In genomic region chr14:21105095-21105494, GRCh38 we compare ENCODE assay signal across 10 cellular contexts. TPM values are rescaled to one million over a fixed set of nuclear protein-coding genes. Genes with fewer than 3 reads are reported as not detected.
A peak's percentile ranks its signal among the peaks of the same experiment; 100 is the strongest.
DNase-seq lines count a peak whose midpoint lies in the region; ATAC-seq, FAIRE-seq and TF ChIP-seq lines count a peak whose summit lies in the region.
"Had no signal": no experiment of that assay in that cellular context is flagged by ENCODE, and none has a peak within 500 bp of the region (broad histone marks: within the 10 kb centered on the region; RNA-seq: fewer than 3 reads in every experiment).

No MANE protein-coding gene starts in this region.

- H3K4me1 ChIP-seq in CD4-positive, alpha-beta memory T cell (ENCODE audit: insufficient read depth, low read length), result peaks cover 21% of the 10 kb centered on the region
- peaks cover 13% of the 10 kb centered on the region for H3K4me1 ChIP-seq in NT2/D1 (ENCODE audit: insufficient read depth, insufficient read length)
- H3K4me1 ChIP-seq in H1 (replicated peaks in 1 of 4; ENCODE audit: control insufficient read depth in 3 of 4, insufficient read depth in 4 of 4, low read length in 3 of 4), result peaks cover 2 to 25% (median 11%) of the 10 kb centered on the region in 4 experiments; a peak in 5 of 7 replicates
- H3K4me1 ChIP-seq in neutrophil (ENCODE audit: control insufficient read depth in 1 of 2, insufficient read depth in 1 of 2, low read depth in 1 of 2, low read length in 1 of 2), result peaks cover 26 to 31% of the 10 kb centered on the region in 2 experiments

- TF ChIP-seq POLR2A in H1 (IDR thresholded peaks at IDR 0.05; ENCODE audit: control extremely low read depth in 1 of 2, low read depth in 2 of 2, low read length in 2 of 2), result no peak

- no peak overlapping the region for H2AK5ac ChIP-seq in H1 (ENCODE audit: low read depth, low read length)

- DNase-seq in CD4-positive, alpha-beta memory T cell, result no peak
- DNase-seq in NT2/D1 (ENCODE audit: low read depth, low spot score), result no peak
- no peak for DNase-seq in H1 (ENCODE audit: low read depth in 1 of 2, low spot score in 2 of 2)
- no peak for DNase-seq in GM19240 (ENCODE audit: insufficient read length, low spot score)

- no peak overlapping the region for H3K14ac ChIP-seq in H1 (ENCODE audit: insufficient read length)

- H2BK12ac ChIP-seq in H1 (ENCODE audit: low read depth, low read length), result no peak overlapping the region

- no peak overlapping the region for H2BK5ac ChIP-seq in H1 (ENCODE audit: low read depth, low read length)

- intact Hi-C loops in CD4-positive, alpha-beta memory T cell (cut with micrococcal nuclease), result no loop called here

- TF ChIP-seq EP300 in H1 (IDR thresholded peaks at IDR 0.05; ENCODE audit: borderline replicate concordance in 1 of 2, low read depth in 2 of 2, low read length in 2 of 2), result no peak

- no peak for TF ChIP-seq RAD21 in H1 (IDR thresholded peaks at IDR 0.05 in 1 of 2, conservative IDR thresholded peaks at IDR 0.05 in 1 of 2; ENCODE audit: low read depth in 2 of 2, low read length in 2 of 2)

- H3K9me3 Mint-ChIP-seq in CD4-positive, alpha-beta memory T cell, result no peaks in the 10 kb centered on the region

- no peak overlapping the region for H3K23ac ChIP-seq in H1 (ENCODE audit: insufficient read length)

- H2BK15ac ChIP-seq in H1 (ENCODE audit: low read length), result no peak overlapping the region

- no peaks in the 10 kb centered on the region for H3K9me3 ChIP-seq in CD4-positive, alpha-beta memory T cell (ENCODE audit: control insufficient read depth in 1 of 2, low read length in 2 of 2)
- H3K9me3 ChIP-seq in NT2/D1 (ENCODE audit: insufficient read depth, low read length) (no peaks in the 10 kb centered on the region), H1 (ENCODE audit: insufficient read depth in 2 of 2, low read depth in 1 of 2, low read length in 1 of 2) (no peaks in the 10 kb centered on the region), neutrophil (no peaks in the 10 kb centered on the region)

- no peak for TF ChIP-seq CTCF in H1 (IDR thresholded peaks at IDR 0.05; ENCODE audit: control extremely low read depth in 1 of 3, insufficient read depth in 1 of 3, low read depth in 1 of 3, low read length in 3 of 3)
- TF ChIP-seq CTCF in neutrophil (IDR thresholded peaks at IDR 0.05), result no peak

- H3K79me1 ChIP-seq in H1 (ENCODE audit: low read depth, low read length), result no peaks in the 10 kb centered on the region

- FAIRE-seq in H1 (lab: Jason Lieb, UNC), result no peak

- no peak for ATAC-seq in HG02973 (IDR thresholded peaks at IDR 0.05; ENCODE audit: unreplicated experiment)
- ATAC-seq in HG03175 (IDR thresholded peaks at IDR 0.05; ENCODE audit: unreplicated experiment), result no peak
- no peak for ATAC-seq in HG03439 (IDR thresholded peaks at IDR 0.05; ENCODE audit: unreplicated experiment)

- H4K20me1 ChIP-seq in H1 (replicated peaks in 1 of 2; ENCODE audit: control insufficient read depth in 1 of 2, insufficient read depth in 2 of 2, low read length in 2 of 2), result no peaks in the 10 kb centered on the region

- no peaks in the 10 kb centered on the region for H3K36me3 ChIP-seq in CD4-positive, alpha-beta memory T cell (ENCODE audit: insufficient read depth, low read length)
- H3K36me3 ChIP-seq in NT2/D1 (ENCODE audit: insufficient read depth, insufficient read length, low read length) (peaks cover 2% of the 10 kb centered on the region), H1 (ENCODE audit: control insufficient read depth in 2 of 4, insufficient read depth in 4 of 4, low read length in 3 of 4) (no peaks in the 10 kb centered on the region), neutrophil (no peaks in the 10 kb centered on the region)

- H3K4me3 Mint-ChIP-seq in CD4-positive, alpha-beta memory T cell, result peak overlapping the region in 1 of 8 donors; percentile 92

- CTCF ChIA-PET in CD4-positive, alpha-beta memory T cell (lab: Charles Lee; ENCODE audit: partially characterized antibody), result interaction anchor here (1.0 to 13.9 kb wide), 26 partner anchors 8 to 332 kb away, joined by 3 to 399 read pairs (median 8); partner anchors contain the start of genes ARHGEF40, NDRG2 and RNASE13
- CTCF ChIA-PET in H1 (lab: Charles Lee; ENCODE audit: partially characterized antibody), result interaction anchor here (0.6 to 11.0 kb wide), 30 partner anchors 8 to 278 kb away, joined by 3 to 239 read pairs (median 6); partner anchors contain the start of gene ARHGEF40

- H3K56ac ChIP-seq in H1 (replicated peaks; ENCODE audit: insufficient read length, low read depth, low read length), result no peak overlapping the region

- H3K27me3 Mint-ChIP-seq in CD4-positive, alpha-beta memory T cell, result no peaks in the 10 kb centered on the region

- peaks cover 9 to 32% (median 16%) of the 10 kb centered on the region in 4 donors for H3K4me1 Mint-ChIP-seq in CD4-positive, alpha-beta memory T cell

- H3K79me2 ChIP-seq in H1 (ENCODE audit: control insufficient read depth in 1 of 2, insufficient read depth in 2 of 2, low read length in 2 of 2), result peaks cover 0 to 19% of the 10 kb centered on the region in 2 experiments; a peak in 3 of 4 replicates

- H3K18ac ChIP-seq in H1 (ENCODE audit: extremely low read depth, low read length), result no peak overlapping the region

- no peak overlapping the region for H2AFZ ChIP-seq in H1 (ENCODE audit: low read length)

- no peak overlapping the region for H4K5ac ChIP-seq in H1 (ENCODE audit: insufficient read length, low read depth, low read length)

- H3K27me3 ChIP-seq in CD4-positive, alpha-beta memory T cell (ENCODE audit: insufficient read depth, low read length), result no peaks in the 10 kb centered on the region
- H3K27me3 ChIP-seq in NT2/D1 (ENCODE audit: insufficient read depth, insufficient read length) (no peaks in the 10 kb centered on the region), H1 (replicated peaks in 1 of 4; ENCODE audit: control insufficient read depth in 3 of 4, extremely low read depth in 1 of 4, insufficient read depth in 3 of 4, low read length in 3 of 4) (no peaks in the 10 kb centered on the region), neutrophil (peaks cover 5% of the 10 kb centered on the region)

- H4K8ac ChIP-seq in H1 (ENCODE audit: extremely low read depth, insufficient read depth, low read length), result no peak overlapping the region

- POLR2A ChIA-PET in CD4-positive, alpha-beta memory T cell (lab: Charles Lee; ENCODE audit: partially characterized antibody), result interaction anchor here (0.7 to 4.8 kb wide), 12 partner anchors 11 to 421 kb away, joined by 3 to 82 read pairs (median 6); partner anchors contain the start of genes ARHGEF40 and RNASE4
- POLR2A ChIA-PET in H1 (lab: Charles Lee; ENCODE audit: partially characterized antibody), result interaction anchor here (0.5 to 7.2 kb wide), 8 partner anchors 7 to 45 kb away, joined by 3 to 121 read pairs (median 6); partner anchors contain the start of gene ARHGEF40

- no peak overlapping the region for H2BK120ac ChIP-seq in H1 (replicated peaks; ENCODE audit: low read depth, low read length)

- 83% methylated on average over 8 of the region's 8 CpGs; no CpG with 5 or more reads in 1 of the 2 experiments for WGBS in H1 (ENCODE audit: extremely low coverage in 1 of 2, insufficient coverage in 1 of 2, insufficient read length in 1 of 2, insufficient replicate concordance in 2 of 2, low coverage in 1 of 2, low lambda C conversion rate in 2 of 2, missing lambda C conversion rate in 1 of 2), 2 experiments

- H3K4me2 ChIP-seq in H1 (ENCODE audit: insufficient read depth in 1 of 2, low read depth in 2 of 2, low read length in 2 of 2), result peak overlapping the region; percentile 83 to 90; a peak in 3 of 4 replicates

- H3K4ac ChIP-seq in H1 (replicated peaks; ENCODE audit: insufficient read length, low read depth, low read length), result no peak overlapping the region

- H3K9ac ChIP-seq in NT2/D1 (ENCODE audit: insufficient read length, low read depth) (peak overlapping the region; percentile 96), H1 (replicated peaks in 1 of 4; ENCODE audit: extremely low read depth in 1 of 4, low read depth in 3 of 4, low read length in 3 of 4) (no peak overlapping the region)

- peaks cover 7% of the 10 kb centered on the region for H3K23me2 ChIP-seq in H1 (ENCODE audit: low read depth, low read length)

- no peak overlapping the region for H2BK20ac ChIP-seq in H1 (ENCODE audit: low read length)

- no peak overlapping the region for H3K4me3 ChIP-seq in CD4-positive, alpha-beta memory T cell (ENCODE audit: low read length in 2 of 2)
- H3K4me3 ChIP-seq in NT2/D1 (ENCODE audit: insufficient read length, low read depth), result no peak overlapping the region
- H3K4me3 ChIP-seq in H1 (ENCODE audit: extremely low read depth in 1 of 4, insufficient read depth in 2 of 4, low read depth in 3 of 4, low read length in 4 of 4), result peak overlapping the region in 2 of 4 experiments; percentile 78 to 83; a peak in 3 of 8 replicates
- H3K4me3 ChIP-seq in neutrophil (ENCODE audit: low read depth in 1 of 2, low read length in 1 of 2), result no peak overlapping the region

- H3K27ac ChIP-seq in CD4-positive, alpha-beta memory T cell (ENCODE audit: low read depth, low read length), result peak overlapping the region; percentile 90
- no peak overlapping the region for H3K27ac ChIP-seq in H1 (ENCODE audit: low read depth, low read length)
- peak overlapping the region; percentile 97 for H3K27ac ChIP-seq in neutrophil

- H3K36me3 Mint-ChIP-seq in CD4-positive, alpha-beta memory T cell, result peaks cover 0 to 1% of the 10 kb centered on the region in 2 donors

- no peak overlapping the region for H4K91ac ChIP-seq in H1 (replicated peaks; ENCODE audit: insufficient read length, low read length)

- peak overlapping the region in 3 of 7 donors; percentile 97 to 99 (median 98) for H3K27ac Mint-ChIP-seq in CD4-positive, alpha-beta memory T cell

RNA-seq across cellular contexts. Expression of gene TMEM253, which starts 4.2 kb away (rescaled TPM):
- total RNA-seq in CD4-positive, alpha-beta memory T cell, result not detected
- not detected for polyA plus RNA-seq in CD4-positive, alpha-beta memory T cell
- 1.3 and 1.9 TPM in 2 replicates for total RNA-seq in H1 (2021; fragmentation: NEBNext Ultra II Directional; extraction: Animal tissue kit (Norgen Biotek cat#: 25700))
- 1.9 and 2.2 TPM in 2 replicates for polyA plus RNA-seq in H1 (2011; rRNA removed)
- polyA plus RNA-seq in H1 (2011; cell fraction: cytosol; rRNA removed), result 2.2 TPM
- polyA plus RNA-seq in H1 (2011; cell fraction: nucleus; rRNA removed), result 3.2 TPM
- 1.9 to 3.0 TPM (median 2.2 TPM) in 4 replicates for polyA plus RNA-seq in H1 (2012, experiment 1 of 2)
- 1.8 TPM for polyA plus RNA-seq in H1 (2012, experiment 2 of 2)
- 1.6 TPM for polyA plus RNA-seq in H1 (2013, experiment 1 of 2)
- 1.5 TPM for polyA plus RNA-seq in H1 (2013, experiment 2 of 2)
- polyA minus RNA-seq in H1 (2011; rRNA and poly(A)+ RNA removed), result 0.85 and 2.2 TPM in 2 replicates
- polyA minus RNA-seq in H1 (2011; cell fraction: cytosol; rRNA and poly(A)+ RNA removed), result 2.5 TPM
- 2.1 TPM for polyA minus RNA-seq in H1 (2011; cell fraction: nucleus; rRNA and poly(A)+ RNA removed)
- total RNA-seq: fibroblast of lung had no signal

RNA-seq across cellular contexts. Expression of gene ZNF219, which starts 6.6 kb away (rescaled TPM):
- total RNA-seq in CD4-positive, alpha-beta memory T cell, result 1 to 10 TPM; 7.6 to 8.0 TPM
- 1 to 10 TPM in 1 of 2 donors, under 1 TPM in 1; 0.80 to 3.0 TPM for polyA plus RNA-seq in CD4-positive, alpha-beta memory T cell
- 108 and 113 TPM in 2 replicates for total RNA-seq in H1 (2021; fragmentation: NEBNext Ultra II Directional; extraction: Animal tissue kit (Norgen Biotek cat#: 25700))
- 160 and 310 TPM in 2 replicates for polyA plus RNA-seq in H1 (2011; rRNA removed)
- 158 TPM for polyA plus RNA-seq in H1 (2011; cell fraction: cytosol; rRNA removed)
- 334 TPM for polyA plus RNA-seq in H1 (2011; cell fraction: nucleus; rRNA removed)
- 67.0 to 90.6 TPM (median 84.5 TPM) in 4 replicates for polyA plus RNA-seq in H1 (2012, experiment 1 of 2)
- polyA plus RNA-seq in H1 (2012, experiment 2 of 2), result 82.6 TPM
- polyA plus RNA-seq in H1 (2013, experiment 1 of 2), result 76.2 TPM
- 67.2 TPM for polyA plus RNA-seq in H1 (2013, experiment 2 of 2)
- polyA minus RNA-seq in H1 (2011; rRNA and poly(A)+ RNA removed), result 26.2 and 43.7 TPM in 2 replicates
- 73.0 TPM for polyA minus RNA-seq in H1 (2011; cell fraction: cytosol; rRNA and poly(A)+ RNA removed)
- polyA minus RNA-seq in H1 (2011; cell fraction: nucleus; rRNA and poly(A)+ RNA removed), result 124 TPM

RNA-seq across cellular contexts. Expression of gene ARHGEF40, which starts 35.0 kb away (rescaled TPM):
- total RNA-seq in CD4-positive, alpha-beta memory T cell, result under 1 TPM; 0.42 to 0.49 TPM
- under 1 TPM; 0.52 to 0.66 TPM for polyA plus RNA-seq in CD4-positive, alpha-beta memory T cell
- 49.5 and 53.1 TPM in 2 replicates for total RNA-seq in H1 (2021; fragmentation: NEBNext Ultra II Directional; extraction: Animal tissue kit (Norgen Biotek cat#: 25700))
- 99.6 and 101 TPM in 2 replicates for polyA plus RNA-seq in H1 (2011; rRNA removed)
- polyA plus RNA-seq in H1 (2011; cell fraction: cytosol; rRNA removed), result 59.7 TPM
- 228 TPM for polyA plus RNA-seq in H1 (2011; cell fraction: nucleus; rRNA removed)
- polyA plus RNA-seq in H1 (2012, experiment 1 of 2), result 38.9 to 57.5 TPM (median 53.8 TPM) in 4 replicates
- polyA plus RNA-seq in H1 (2012, experiment 2 of 2), result 42.3 TPM
- 27.6 TPM for polyA plus RNA-seq in H1 (2013, experiment 1 of 2)
- polyA plus RNA-seq in H1 (2013, experiment 2 of 2), result 24.6 TPM
- 61.6 and 73.8 TPM in 2 replicates for polyA minus RNA-seq in H1 (2011; rRNA and poly(A)+ RNA removed)
- 34.4 TPM for polyA minus RNA-seq in H1 (2011; cell fraction: cytosol; rRNA and poly(A)+ RNA removed)
- 54.1 TPM for polyA minus RNA-seq in H1 (2011; cell fraction: nucleus; rRNA and poly(A)+ RNA removed)

RNA-seq across cellular contexts. Expression of gene RNASE8, which starts 47.5 kb away (rescaled TPM):
- total RNA-seq in CD4-positive, alpha-beta memory T cell, result not detected
- not detected for polyA plus RNA-seq in CD4-positive, alpha-beta memory T cell
- not detected in 2 replicates for total RNA-seq in H1 (2021; fragmentation: NEBNext Ultra II Directional; extraction: Animal tissue kit (Norgen Biotek cat#: 25700))
- polyA plus RNA-seq in H1 (2011; rRNA removed), result not detected in 2 replicates
- polyA plus RNA-seq in H1 (2011; cell fraction: cytosol; rRNA removed), result not detected
- not detected for polyA plus RNA-seq in H1 (2011; cell fraction: nucleus; rRNA removed)
- not detected in 4 replicates for polyA plus RNA-seq in H1 (2012, experiment 1 of 2)
- not detected for polyA plus RNA-seq in H1 (2012, experiment 2 of 2)
- not detected for polyA plus RNA-seq in H1 (2013, experiment 1 of 2)
- not detected for polyA plus RNA-seq in H1 (2013, experiment 2 of 2)
- not detected in 2 replicates for polyA minus RNA-seq in H1 (2011; rRNA and poly(A)+ RNA removed)
- not detected for polyA minus RNA-seq in H1 (2011; cell fraction: cytosol; rRNA and poly(A)+ RNA removed)
- not detected for polyA minus RNA-seq in H1 (2011; cell fraction: nucleus; rRNA and poly(A)+ RNA removed)
- total RNA-seq: fibroblast of lung, renal cortical epithelial cell had no signal
- polyA plus RNA-seq: fibroblast of lung had no signal

RNA-seq across cellular contexts. Expression of gene OR5AU1, which starts 50.8 kb away (rescaled TPM):
- not detected for total RNA-seq in CD4-positive, alpha-beta memory T cell
- polyA plus RNA-seq in CD4-positive, alpha-beta memory T cell, result not detected
- total RNA-seq in H1 (2021; fragmentation: NEBNext Ultra II Directional; extraction: Animal tissue kit (Norgen Biotek cat#: 25700)), result not detected in 2 replicates
- polyA plus RNA-seq in H1 (2011; rRNA removed), result not detected in 2 replicates
- not detected for polyA plus RNA-seq in H1 (2011; cell fraction: cytosol; rRNA removed)
- polyA plus RNA-seq in H1 (2011; cell fraction: nucleus; rRNA removed), result not detected
- polyA plus RNA-seq in H1 (2012, experiment 1 of 2), result not detected in 4 replicates
- polyA plus RNA-seq in H1 (2012, experiment 2 of 2), result not detected
- polyA plus RNA-seq in H1 (2013, experiment 1 of 2), result not detected
- not detected for polyA plus RNA-seq in H1 (2013, experiment 2 of 2)
- not detected in 2 replicates for polyA minus RNA-seq in H1 (2011; rRNA and poly(A)+ RNA removed)
- not detected for polyA minus RNA-seq in H1 (2011; cell fraction: cytosol; rRNA and poly(A)+ RNA removed)
- polyA minus RNA-seq in H1 (2011; cell fraction: nucleus; rRNA and poly(A)+ RNA removed), result not detected
- total RNA-seq: fibroblast of lung, renal cortical epithelial cell had no signal
- polyA plus RNA-seq: fibroblast of lung had no signal

Comparison
In these comparisons a context has a peak if more than half of its experiments do, and no peak if none do; other contexts are left out.
1. RNA of gene ZNF219, which starts 6.6 kb away (total RNA-seq): 108 to 113 TPM in H1; 7.6 to 8.0 TPM in CD4-positive, alpha-beta memory T cell; every median in the first group is over 10 times any median in the second.
2. RNA of gene ARHGEF40, which starts 35.0 kb away (total RNA-seq): 49.5 to 53.1 TPM in H1; 0.42 to 0.49 TPM in CD4-positive, alpha-beta memory T cell; every median in the first group is over 10 times any median in the second.